2 cellular contexts compared by ENCODE assay signal in genomic region chr2:165238295-165238694, GRCh38.
TF ChIP-seq lines count a peak whose summit lies in the region.

No MANE protein-coding gene starts in this region.

TF ChIP-seq in SK-N-SH, 30 proteins besides CTCF, POLR2A, EP300 and RAD21 (continued from another document):
- TF ChIP-seq, protein P1, sequence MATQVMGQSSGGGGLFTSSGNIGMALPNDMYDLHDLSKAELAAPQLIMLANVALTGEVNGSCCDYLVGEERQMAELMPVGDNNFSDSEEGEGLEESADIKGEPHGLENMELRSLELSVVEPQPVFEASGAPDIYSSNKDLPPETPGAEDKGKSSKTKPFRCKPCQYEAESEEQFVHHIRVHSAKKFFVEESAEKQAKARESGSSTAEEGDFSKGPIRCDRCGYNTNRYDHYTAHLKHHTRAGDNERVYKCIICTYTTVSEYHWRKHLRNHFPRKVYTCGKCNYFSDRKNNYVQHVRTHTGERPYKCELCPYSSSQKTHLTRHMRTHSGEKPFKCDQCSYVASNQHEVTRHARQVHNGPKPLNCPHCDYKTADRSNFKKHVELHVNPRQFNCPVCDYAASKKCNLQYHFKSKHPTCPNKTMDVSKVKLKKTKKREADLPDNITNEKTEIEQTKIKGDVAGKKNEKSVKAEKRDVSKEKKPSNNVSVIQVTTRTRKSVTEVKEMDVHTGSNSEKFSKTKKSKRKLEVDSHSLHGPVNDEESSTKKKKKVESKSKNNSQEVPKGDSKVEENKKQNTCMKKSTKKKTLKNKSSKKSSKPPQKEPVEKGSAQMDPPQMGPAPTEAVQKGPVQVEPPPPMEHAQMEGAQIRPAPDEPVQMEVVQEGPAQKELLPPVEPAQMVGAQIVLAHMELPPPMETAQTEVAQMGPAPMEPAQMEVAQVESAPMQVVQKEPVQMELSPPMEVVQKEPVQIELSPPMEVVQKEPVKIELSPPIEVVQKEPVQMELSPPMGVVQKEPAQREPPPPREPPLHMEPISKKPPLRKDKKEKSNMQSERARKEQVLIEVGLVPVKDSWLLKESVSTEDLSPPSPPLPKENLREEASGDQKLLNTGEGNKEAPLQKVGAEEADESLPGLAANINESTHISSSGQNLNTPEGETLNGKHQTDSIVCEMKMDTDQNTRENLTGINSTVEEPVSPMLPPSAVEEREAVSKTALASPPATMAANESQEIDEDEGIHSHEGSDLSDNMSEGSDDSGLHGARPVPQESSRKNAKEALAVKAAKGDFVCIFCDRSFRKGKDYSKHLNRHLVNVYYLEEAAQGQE (IDR thresholded peaks at IDR 0.05; ENCODE audit: low read depth, low read length), result peak; percentile 96
- no peak for TF ChIP-seq FOXM1 (IDR thresholded peaks at IDR 0.05; ENCODE audit: low read depth)

TF ChIP-seq in SK-N-SH treated with all-trans-retinoic acid at 6 μM for 48 hours, 23 proteins besides CTCF, POLR2A, EP300 and RAD21 (continued from another document):
- TF ChIP-seq, protein P2, sequence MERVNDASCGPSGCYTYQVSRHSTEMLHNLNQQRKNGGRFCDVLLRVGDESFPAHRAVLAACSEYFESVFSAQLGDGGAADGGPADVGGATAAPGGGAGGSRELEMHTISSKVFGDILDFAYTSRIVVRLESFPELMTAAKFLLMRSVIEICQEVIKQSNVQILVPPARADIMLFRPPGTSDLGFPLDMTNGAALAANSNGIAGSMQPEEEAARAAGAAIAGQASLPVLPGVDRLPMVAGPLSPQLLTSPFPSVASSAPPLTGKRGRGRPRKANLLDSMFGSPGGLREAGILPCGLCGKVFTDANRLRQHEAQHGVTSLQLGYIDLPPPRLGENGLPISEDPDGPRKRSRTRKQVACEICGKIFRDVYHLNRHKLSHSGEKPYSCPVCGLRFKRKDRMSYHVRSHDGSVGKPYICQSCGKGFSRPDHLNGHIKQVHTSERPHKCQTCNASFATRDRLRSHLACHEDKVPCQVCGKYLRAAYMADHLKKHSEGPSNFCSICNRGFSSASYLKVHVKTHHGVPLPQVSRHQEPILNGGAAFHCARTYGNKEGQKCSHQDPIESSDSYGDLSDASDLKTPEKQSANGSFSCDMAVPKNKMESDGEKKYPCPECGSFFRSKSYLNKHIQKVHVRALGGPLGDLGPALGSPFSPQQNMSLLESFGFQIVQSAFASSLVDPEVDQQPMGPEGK (CRISPR knock-in tag; IDR thresholded peaks at IDR 0.05; ENCODE audit: borderline replicate concordance), result no peak
- TF ChIP-seq ZNF565 (CRISPR knock-in tag; conservative IDR thresholded peaks at IDR 0.05; ENCODE audit: low read depth) (no peak), CSDC2 (CRISPR knock-in tag; IDR thresholded peaks at IDR 0.05) (no peak)
